8 cellular contexts compared by ENCODE assay signal in the genomic region with DNA sequence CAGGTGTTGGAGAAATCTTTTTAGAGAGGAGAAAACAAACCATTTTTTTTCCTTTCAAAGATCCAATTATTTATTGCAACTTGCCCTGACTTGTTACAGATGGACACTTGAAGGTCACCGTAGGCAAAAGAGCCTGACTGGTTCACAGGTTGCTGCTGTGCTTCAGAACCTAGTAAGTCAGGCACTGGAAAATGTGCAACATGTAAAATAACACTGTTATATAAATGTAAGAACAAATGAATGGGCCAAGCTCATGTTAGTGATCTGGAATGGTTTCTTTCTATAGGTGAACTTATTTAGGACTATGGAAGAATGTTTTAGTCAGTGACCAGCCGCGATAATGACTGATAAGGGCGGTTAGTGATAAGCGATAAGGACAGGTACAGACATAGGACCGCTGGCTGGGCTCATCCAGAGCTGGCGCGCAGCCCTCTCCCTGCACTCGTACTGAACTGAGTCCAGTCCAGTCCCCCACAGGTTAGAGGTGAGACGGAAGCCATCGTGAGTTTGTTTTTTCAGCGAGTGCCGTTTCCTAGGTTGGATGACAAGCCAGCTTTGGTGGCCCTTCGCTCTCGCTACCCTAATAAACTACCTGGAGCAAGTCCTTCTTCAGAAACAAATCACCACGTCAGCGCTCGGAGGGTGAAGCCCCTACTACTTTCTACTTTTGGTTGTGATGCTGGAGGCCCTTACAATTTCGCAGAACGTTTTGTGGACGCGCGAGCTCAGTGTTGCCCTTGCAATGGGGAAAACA.
DNase-seq lines count a peak whose midpoint lies in the region; ATAC-seq, FAIRE-seq and TF ChIP-seq lines count a peak whose summit lies in the region.

No MANE protein-coding gene starts in this region.

- in situ Hi-C loops in K562 (cut with MboI): no loop called here

- TF ChIP-seq RAD21 in A549 (conservative IDR thresholded peaks at IDR 0.05 in 1 of 2, IDR thresholded peaks at IDR 0.05 in 1 of 2) (no peak), K562 (CRISPR knock-in tag; conservative IDR thresholded peaks at IDR 0.05 in 1 of 2, IDR thresholded peaks at IDR 0.05 in 1 of 2) (no peak)

- no peak for TF ChIP-seq CTCF in A549 (IDR thresholded peaks at IDR 0.05)
- no peak for TF ChIP-seq CTCF in OCI-LY3 (IDR thresholded peaks at IDR 0.05; ENCODE audit: low read depth, low read length)
- TF ChIP-seq CTCF in K562 (IDR thresholded peaks at IDR 0.05 in 2 of 3, conservative IDR thresholded peaks at IDR 0.05 in 1 of 3; ENCODE audit: insufficient read depth in 2 of 3, low read depth in 1 of 3, low read length in 3 of 3): no peak
- no peak for TF ChIP-seq CTCF in left lung (IDR thresholded peaks at IDR 0.05)
- no peak for TF ChIP-seq CTCF in stomach (IDR thresholded peaks at IDR 0.05)

- H3K9me3 ChIP-seq in A549 (no peaks in the 10 kb centered on the region), OCI-LY3 (ENCODE audit: insufficient read depth, low read length) (no peaks in the 10 kb centered on the region), K562 (replicated peaks; ENCODE audit: control insufficient read depth, insufficient read depth, low read depth, low read length) (0 out of 2 replicates have a peak, but pooled peaks cover 3% of the 10 kb centered on the region), left lung (no peaks in the 10 kb centered on the region), stomach (no peaks in the 10 kb centered on the region)

- H3K4me2 ChIP-seq in A549: peak overlapping the region; percentile 78
- H3K4me2 ChIP-seq in OCI-LY3 (ENCODE audit: low read length): peak overlapping the region; percentile 98
- peak overlapping the region; percentile 92 for H3K4me2 ChIP-seq in K562 (ENCODE audit: insufficient read depth, low read length)

- H3K4me1 ChIP-seq in A549 (peaks cover 9% of the 10 kb centered on the region; the same call in 2 of the 3 replicates), OCI-LY3 (ENCODE audit: low read length) (peaks cover 11% of the 10 kb centered on the region), K562 (replicated peaks in 1 of 2; ENCODE audit: control insufficient read depth in 2 of 2, insufficient read depth in 2 of 2, low read length in 2 of 2) (peaks cover 7 to 13% of the 10 kb centered on the region in 2 experiments; a peak in 4 of 5 replicates), left lung (peaks cover 0 to 33% of the 10 kb centered on the region in 2 donors), stomach (peaks cover 5 to 42% (median 30%) of the 10 kb centered on the region in 4 donors)

- H3K36me3 ChIP-seq in OCI-LY3 (replicated peaks; ENCODE audit: low read depth, low read length) (no peaks in the 10 kb centered on the region), K562 (ENCODE audit: control insufficient read depth, insufficient read depth, low read length) (no peaks in the 10 kb centered on the region), left lung (no peaks in the 10 kb centered on the region), stomach (no peaks in the 10 kb centered on the region)

- CTCF ChIA-PET in A549 (lab: Yijun Ruan, JAX): interaction anchor here (1.2 to 1.4 kb wide), 2 partner anchors 94 to 472 kb away, joined by 3 read pairs; a partner anchor contains a TSS
- CTCF ChIA-PET in K562 (lab: Yijun Ruan, JAX; ENCODE audit: low intra/inter-chr PET ratio): no interaction called here

- peak overlapping the region; percentile 78 to 88 for H3K27ac ChIP-seq in A549
- peak overlapping the region; percentile 60 for H3K27ac ChIP-seq in OCI-LY3 (ENCODE audit: low read length)
- no peak overlapping the region for H3K27ac ChIP-seq in K562 (ENCODE audit: extremely low read depth, low read depth, low read length)
- H3K27ac ChIP-seq in left lung: peak overlapping the region in 1 of 2 donors; percentile 21
- H3K27ac ChIP-seq in stomach: peak overlapping the region; percentile 70 to 91 (median 79)

- H4K20me1 ChIP-seq in OCI-LY3 (ENCODE audit: insufficient read depth, low read length) (no peaks in the 10 kb centered on the region), K562 (replicated peaks; ENCODE audit: control insufficient read depth, insufficient read depth, low read length) (no peaks in the 10 kb centered on the region)

- no peak for FAIRE-seq in A549 (lab: Jason Lieb, UNC)
- FAIRE-seq in K562 (lab: Jason Lieb, UNC): peak; percentile 15

- DNase-seq in A549 (ENCODE audit: low read depth in 1 of 2, low spot score in 1 of 2) (peak in 1 of 2 experiments; percentile 18), K562 (ENCODE audit: extremely low read depth in 1 of 4, low spot score in 3 of 4) (peak; percentile 19 to 45 (median 24)), left lung (peak in 1 of 2 donors; percentile 67), stomach (peak; percentile 52), HuH-7 (ENCODE audit: low spot score) (no peak)

- 23% methylated on average over 22 of the region's 23 CpGs for WGBS in A549 (ENCODE audit: missing lambda C conversion rate)
- WGBS in K562 (ENCODE audit: insufficient coverage, low coverage, missing lambda C conversion rate): 3% methylated on average over 23 of the region's 23 CpGs
- WGBS in stomach, 5 donors: 5 to 17% (median 7%) methylated on average over 18 to 23 of the region's 23 CpGs

- H3K27me3 ChIP-seq in OCI-LY3 (ENCODE audit: low read depth, low read length) (no peaks in the 10 kb centered on the region), K562 (ENCODE audit: control insufficient read depth in 2 of 2, insufficient read depth in 2 of 2, low read length in 2 of 2) (0 out of 5 replicates have a peak, but pooled peaks cover 0 to 2% of the 10 kb centered on the region in 2 experiments), left lung (peaks cover 76 to 94% of the 10 kb centered on the region in 2 donors), stomach (peaks cover 4 to 96% (median 31%) of the 10 kb centered on the region in 3 donors)

- H3K9me1 ChIP-seq in K562 (ENCODE audit: control insufficient read depth, insufficient read depth, low read length): no peaks in the 10 kb centered on the region

- ATAC-seq in A549 (peak; percentile 46 to 64; a peak in 3 of 6 replicates), GM18511 (IDR thresholded peaks at IDR 0.05; ENCODE audit: unreplicated experiment) (peak; percentile 44), HG02981 (IDR thresholded peaks at IDR 0.05; ENCODE audit: unreplicated experiment) (peak; percentile 26), K562 (peak; percentile 68), left lung (peak; percentile 27)

- POLR2A ChIA-PET in A549 (lab: Yijun Ruan, JAX) (no interaction called here), K562 (lab: Yijun Ruan, JAX) (interaction anchor here (0.5 to 2.1 kb wide), 7 partner anchors 8 to 348 kb away, joined by 3 to 13 read pairs (median 3); no protein-coding TSS in a partner anchor)

- H3K9ac ChIP-seq in OCI-LY3 (ENCODE audit: low read length) (peak overlapping the region; percentile 77), K562 (ENCODE audit: insufficient read depth in 1 of 2, low read depth in 2 of 2, low read length in 2 of 2) (peak overlapping the region; percentile 49 to 89)

- BruUV-seq in K562 (replicated peaks; lab: Mats Ljungman, UMichigan): TSS peak; percentile 91

- intact Hi-C loops in K562 (cut with micrococcal nuclease) (no loop called here), left lung (cut with DNase I) (loop anchor here in 1 of 2 donors (10.0 kb wide), 1 partner anchor 93 kb away; a partner anchor contains a TSS), stomach (cut with DNase I; ENCODE audit: low total_unique reads) (no loop called here)

- H2AFZ ChIP-seq in OCI-LY3 (ENCODE audit: low read depth, low read length) (peak overlapping the region; percentile 72), K562 (ENCODE audit: low read depth, low read length) (peak overlapping the region; percentile 100)

- no peak for TF ChIP-seq POLR2A in A549 (IDR thresholded peaks at IDR 0.05; ENCODE audit: low read length)
- TF ChIP-seq POLR2A in K562 (conservative IDR thresholded peaks at IDR 0.05): no peak
- no peak for TF ChIP-seq POLR2A in stomach (IDR thresholded peaks at IDR 0.05)

- TF ChIP-seq EP300 in A549 (IDR thresholded peaks at IDR 0.05): no peak
- TF ChIP-seq EP300 in K562 (IDR thresholded peaks at IDR 0.05; ENCODE audit: low read length): no peak
- no peak for TF ChIP-seq EP300 in stomach (IDR thresholded peaks at IDR 0.05)

- H3K4me3 ChIP-seq in A549: peak overlapping the region; percentile 72
- H3K4me3 ChIP-seq in OCI-LY3 (ENCODE audit: low read length): peak overlapping the region; percentile 85
- H3K4me3 ChIP-seq in K562: peak overlapping the region; percentile 59
- peak overlapping the region; percentile 52 to 72 for H3K4me3 ChIP-seq in left lung
- peak overlapping the region; percentile 54 to 83 (median 63) for H3K4me3 ChIP-seq in stomach

- H3K79me2 ChIP-seq in OCI-LY3 (ENCODE audit: low read length): no peaks in the 10 kb centered on the region
- no peaks in the 10 kb centered on the region for H3K79me2 ChIP-seq in K562 (ENCODE audit: control insufficient read depth, insufficient read depth, low read length)

TF ChIP-seq in A549, 52 proteins besides CTCF, POLR2A, EP300 and RAD21 (continues in another document):
- TF ChIP-seq BHLHE40 (IDR thresholded peaks at IDR 0.05; ENCODE audit: low read depth, low read length) (no peak), ZSCAN20 (CRISPR knock-in tag; IDR thresholded peaks at IDR 0.05) (no peak), TFCP2L1 (CRISPR knock-in tag; IDR thresholded peaks at IDR 0.05) (no peak), JUNB (IDR thresholded peaks at IDR 0.05) (no peak), SREBF2 (IDR thresholded peaks at IDR 0.05) (no peak), HOXB13 (CRISPR knock-in tag; IDR thresholded peaks at IDR 0.05; ENCODE audit: low read depth) (no peak)
- TF ChIP-seq, protein P1, sequence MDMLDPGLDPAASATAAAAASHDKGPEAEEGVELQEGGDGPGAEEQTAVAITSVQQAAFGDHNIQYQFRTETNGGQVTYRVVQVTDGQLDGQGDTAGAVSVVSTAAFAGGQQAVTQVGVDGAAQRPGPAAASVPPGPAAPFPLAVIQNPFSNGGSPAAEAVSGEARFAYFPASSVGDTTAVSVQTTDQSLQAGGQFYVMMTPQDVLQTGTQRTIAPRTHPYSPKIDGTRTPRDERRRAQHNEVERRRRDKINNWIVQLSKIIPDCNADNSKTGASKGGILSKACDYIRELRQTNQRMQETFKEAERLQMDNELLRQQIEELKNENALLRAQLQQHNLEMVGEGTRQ (IDR thresholded peaks at IDR 0.05): no peak

TF ChIP-seq in K562, 482 proteins besides CTCF, POLR2A, EP300 and RAD21 (continues in another document):
- no peak for TF ChIP-seq CBFB (CRISPR knock-in tag; IDR thresholded peaks at IDR 0.05)
- no peak for TF ChIP-seq NFATC3 (IDR thresholded peaks at IDR 0.05)
